16 cellular contexts compared by ENCODE assay signal in the genomic region with DNA sequence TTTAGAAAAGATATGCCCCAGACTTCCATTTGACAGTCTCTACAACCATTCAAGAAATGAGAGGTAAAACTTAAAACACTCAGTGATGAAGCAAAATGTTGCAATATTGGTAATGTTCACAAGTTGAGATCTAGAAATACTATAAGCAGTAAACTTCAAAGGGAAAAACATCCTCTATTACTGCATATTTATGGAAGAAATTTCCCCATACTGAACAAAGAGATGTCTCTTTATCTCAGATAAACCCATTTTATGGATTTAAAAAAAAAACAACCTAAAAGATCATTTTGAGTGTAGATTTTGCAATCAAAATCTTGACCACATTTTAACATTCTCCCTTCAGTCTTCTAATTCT.
DNase-seq lines count a peak whose midpoint lies in the region; ATAC-seq and TF ChIP-seq lines count a peak whose summit lies in the region.
"Had no signal": no experiment of that assay in that cellular context is flagged by ENCODE, and none has a peak within 500 bp of the region (broad histone marks: within the 10 kb centered on the region; RNA-seq: fewer than 3 reads in every experiment).

No MANE protein-coding gene starts in this region.

- H3K9me3 Mint-ChIP-seq in CD8-positive, alpha-beta memory T cell = peaks cover 4 to 14% (median 11%) of the 10 kb centered on the region in 5 donors
- H3K9me3 Mint-ChIP-seq in IgD-negative memory B cell = peaks cover 0 to 3% (median 0%) of the 10 kb centered on the region in 3 donors
- peaks cover 20% of the 10 kb centered on the region for H3K9me3 Mint-ChIP-seq in activated T-helper 2 cell treated with anti-CD3 and anti-CD28 coated beads, Interferon-gamma antibody, Interleukin-2, Interleukin-4, amounts not matched to agents 10 μg/mL and 5 μg/mL and 100 μg/mL, durations not matched to agents 14 hours and 24 hours and 36 hours
- peaks cover 3% of the 10 kb centered on the region for H3K9me3 Mint-ChIP-seq in nephron

- H3K27ac Mint-ChIP-seq in CD8-positive, alpha-beta memory T cell = peak overlapping the region; percentile 96 to 99 (median 98)
- H3K27ac Mint-ChIP-seq in IgD-negative memory B cell (peak overlapping the region in 2 of 3 donors; percentile 6 to 93), nephron (peak overlapping the region in 2 of 3 experiments; percentile 88 to 90)
- H3K27ac Mint-ChIP-seq in activated T-helper 2 cell treated with anti-CD3 and anti-CD28 coated beads, Interferon-gamma antibody, Interleukin-2, Interleukin-4, amounts not matched to agents 10 μg/mL and 5 μg/mL and 100 μg/mL, durations not matched to agents 14 hours and 24 hours and 36 hours = peak overlapping the region; percentile 100

- peaks cover 4% of the 10 kb centered on the region for H3K9me3 ChIP-seq in CD8-positive, alpha-beta memory T cell (ENCODE audit: low read length)
- H3K9me3 ChIP-seq in esophagus muscularis mucosa = no peaks in the 10 kb centered on the region
- H3K9me3 ChIP-seq: body of pancreas, mucosa of descending colon, SK-N-SH had no signal

- no peak for TF ChIP-seq EP300 in esophagus muscularis mucosa (IDR thresholded peaks at IDR 0.05)

- H3K36me3 ChIP-seq in CD8-positive, alpha-beta memory T cell (ENCODE audit: insufficient read depth, low read length) = no peaks in the 10 kb centered on the region
- H3K36me3 ChIP-seq in esophagus muscularis mucosa = no peaks in the 10 kb centered on the region

- H3K27me3 Mint-ChIP-seq in CD8-positive, alpha-beta memory T cell = no peaks in the 10 kb centered on the region
- H3K27me3 Mint-ChIP-seq in IgD-negative memory B cell (peaks cover 1% of the 10 kb centered on the region), nephron (ENCODE audit: low read depth) (no peaks in the 10 kb centered on the region)
- no peaks in the 10 kb centered on the region for H3K27me3 Mint-ChIP-seq in activated T-helper 2 cell treated with anti-CD3 and anti-CD28 coated beads, Interferon-gamma antibody, Interleukin-2, Interleukin-4, amounts not matched to agents 10 μg/mL and 5 μg/mL and 100 μg/mL, durations not matched to agents 14 hours and 24 hours and 36 hours (ENCODE audit: low read depth)

- peaks cover 2 to 22% (median 9%) of the 10 kb centered on the region in 3 donors for H3K36me3 Mint-ChIP-seq in CD8-positive, alpha-beta memory T cell
- H3K36me3 Mint-ChIP-seq in IgD-negative memory B cell (no peaks in the 10 kb centered on the region), nephron (ENCODE audit: low read depth) (no peaks in the 10 kb centered on the region)
- H3K36me3 Mint-ChIP-seq in activated T-helper 2 cell treated with anti-CD3 and anti-CD28 coated beads, Interferon-gamma antibody, Interleukin-2, Interleukin-4, amounts not matched to agents 10 μg/mL and 5 μg/mL and 100 μg/mL, durations not matched to agents 14 hours and 24 hours and 36 hours (ENCODE audit: low read depth) = peaks cover 45% of the 10 kb centered on the region

- CTCF ChIA-PET in CD8-positive, alpha-beta memory T cell (lab: Charles Lee) = interaction anchor here (1.0 kb wide), 1 partner anchor 11 kb away, joined by 3 read pairs; no protein-coding TSS in a partner anchor

- H3K27me3 ChIP-seq in CD8-positive, alpha-beta memory T cell (ENCODE audit: insufficient read depth, low read length, poor library complexity, severe bottlenecking) = no peaks in the 10 kb centered on the region
- H3K27me3 ChIP-seq in esophagus muscularis mucosa = no peaks in the 10 kb centered on the region
- H3K27me3 ChIP-seq: body of pancreas, hepatocyte had no signal

- peaks cover 32% of the 10 kb centered on the region for H3K4me1 ChIP-seq in CD8-positive, alpha-beta memory T cell (ENCODE audit: insufficient read depth, low read length)
- H3K4me1 ChIP-seq in esophagus muscularis mucosa = no peaks in the 10 kb centered on the region

- DNase-seq in CD8-positive, alpha-beta memory T cell = no peak
- no peak for DNase-seq in activated T-helper 2 cell treated with anti-CD3 and anti-CD28 coated beads, Interferon-gamma antibody, Interleukin-2, Interleukin-4, amounts not matched to agents 10 μg/mL and 5 μg/mL and 100 μg/mL, durations not matched to agents 14 hours and 24 hours and 36 hours (ENCODE audit: low spot score)
- no peak for DNase-seq in esophagus muscularis mucosa (ENCODE audit: extremely low spot score)
- no peak for DNase-seq in NK-92 treated with Interleukin-12 subunit alpha and Interleukin-12 subunit beta, amount 100 ng/mL, for 24 hours (lab: John Stamatoyannopoulos, UW)
- DNase-seq: body of pancreas, EL, NCI-H1436 treated with DMSO at 0.1 percent for 48 hours, NCI-H446 treated with DMSO at 0.1 percent for 48 hours, SK-N-SH had no signal

- POLR2A ChIA-PET in CD8-positive, alpha-beta memory T cell (lab: Charles Lee) = interaction anchor here (0.6 to 1.2 kb wide), 2 partner anchors 13 to 127 kb away, joined by 3 to 4 read pairs; no protein-coding TSS in a partner anchor

- intact Hi-C loops in activated T-helper 2 cell treated with anti-CD3 and anti-CD28 coated beads, Interferon-gamma antibody, Interleukin-2, Interleukin-4, amounts not matched to agents 10 μg/mL and 5 μg/mL and 100 μg/mL, durations not matched to agents 14 hours and 24 hours and 36 hours (cut with micrococcal nuclease) = loop anchor here (1.0 to 5.0 kb wide), 8 partner anchors 9 to 358 kb away; a partner anchor contains a TSS
- intact Hi-C loops in esophagus muscularis mucosa (cut with DNase I) = no loop called here

- ATAC-seq in GM19463 (IDR thresholded peaks at IDR 0.05; ENCODE audit: unreplicated experiment) = no peak
- ATAC-seq: body of pancreas had no signal

- no peak for TF ChIP-seq POLR2A in esophagus muscularis mucosa (IDR thresholded peaks at IDR 0.05; ENCODE audit: low read depth)

- H3K4me3 Mint-ChIP-seq in CD8-positive, alpha-beta memory T cell = peak overlapping the region; percentile 58 to 92 (median 79)
- H3K4me3 Mint-ChIP-seq in IgD-negative memory B cell = peak overlapping the region in 2 of 4 donors; percentile 53 to 87
- H3K4me3 Mint-ChIP-seq in activated T-helper 2 cell treated with anti-CD3 and anti-CD28 coated beads, Interferon-gamma antibody, Interleukin-2, Interleukin-4, amounts not matched to agents 10 μg/mL and 5 μg/mL and 100 μg/mL, durations not matched to agents 14 hours and 24 hours and 36 hours (ENCODE audit: low read depth) = peak overlapping the region; percentile 84
- no peak overlapping the region for H3K4me3 Mint-ChIP-seq in nephron

- peak overlapping the region; percentile 10 for H3K4me3 ChIP-seq in CD8-positive, alpha-beta memory T cell (ENCODE audit: low read length)
- H3K4me3 ChIP-seq in esophagus muscularis mucosa = no peak overlapping the region
- H3K4me3 ChIP-seq: body of pancreas, hepatocyte, mucosa of descending colon had no signal

- H3K4me1 Mint-ChIP-seq in CD8-positive, alpha-beta memory T cell = peaks cover 34 to 60% (median 59%) of the 10 kb centered on the region in 3 donors
- H3K4me1 Mint-ChIP-seq in IgD-negative memory B cell = peaks cover 13 to 18% (median 14%) of the 10 kb centered on the region in 3 donors
- H3K4me1 Mint-ChIP-seq in activated T-helper 2 cell treated with anti-CD3 and anti-CD28 coated beads, Interferon-gamma antibody, Interleukin-2, Interleukin-4, amounts not matched to agents 10 μg/mL and 5 μg/mL and 100 μg/mL, durations not matched to agents 14 hours and 24 hours and 36 hours (ENCODE audit: low read depth) = peaks cover 45% of the 10 kb centered on the region
- peaks cover 21% of the 10 kb centered on the region for H3K4me1 Mint-ChIP-seq in nephron

- TF ChIP-seq CTCF in nephron (IDR thresholded peaks at IDR 0.05; ENCODE audit: unreplicated experiment in 3 of 3) (no peak), esophagus muscularis mucosa (IDR thresholded peaks at IDR 0.05) (no peak)

- H3K27ac ChIP-seq in CD8-positive, alpha-beta memory T cell (ENCODE audit: low read depth, low read length) = peak overlapping the region; percentile 79
- no peak overlapping the region for H3K27ac ChIP-seq in esophagus muscularis mucosa (replicated peaks in 1 of 4)
- H3K27ac ChIP-seq: body of pancreas, C4-2B, KMS-11 had no signal

Comparison
In these comparisons a context has a peak if more than half of its experiments do, and no peak if none do; other contexts are left out.
1. H3K27ac Mint-ChIP-seq: peak in every context shown above with its lines; median percentile 100 in activated T-helper 2 cell treated with anti-CD3 and anti-CD28 coated beads, Interferon-gamma antibody, Interleukin-2, Interleukin-4, amounts not matched to agents 10 μg/mL and 5 μg/mL and 100 μg/mL, durations not matched to agents 14 hours and 24 hours and 36 hours; 98 in CD8-positive, alpha-beta memory T cell; 89 in nephron; 50 in IgD-negative memory B cell.
2. H3K4me3 Mint-ChIP-seq: peak in CD8-positive, alpha-beta memory T cell (7 of 7) and activated T-helper 2 cell treated with anti-CD3 and anti-CD28 coated beads, Interferon-gamma antibody, Interleukin-2, Interleukin-4, amounts not matched to agents 10 μg/mL and 5 μg/mL and 100 μg/mL, durations not matched to agents 14 hours and 24 hours and 36 hours (single experiment); none in nephron (0 of 3).